8 cellular contexts compared by ENCODE assay signal in genomic region chr2:96907405-96908041, GRCh38. TPM values are rescaled to one million over a fixed set of nuclear protein-coding genes. Genes with fewer than 3 reads are reported as not detected.
DNase-seq lines count a peak whose midpoint lies in the region; ATAC-seq, FAIRE-seq and TF ChIP-seq lines count a peak whose summit lies in the region.

No MANE protein-coding gene starts in this region.

- H3K27me3 ChIP-seq in endothelial cell of umbilical vein (ENCODE audit: control insufficient read depth in 2 of 2, insufficient read depth in 2 of 2, low read length in 2 of 2) (peaks cover 2 to 4% of the 10 kb centered on the region in 2 experiments), lung (ENCODE audit: control insufficient read depth, insufficient read depth) (no peaks in the 10 kb centered on the region), testis (no peaks in the 10 kb centered on the region)

- peak; percentile 79 for ATAC-seq in lung (ENCODE audit: insufficient read depth, low FRiP score)
- no peak for ATAC-seq in HG03196 (IDR thresholded peaks at IDR 0.05; ENCODE audit: unreplicated experiment)
- ATAC-seq in HG02938 (IDR thresholded peaks at IDR 0.05; ENCODE audit: unreplicated experiment) = no peak

- H3K9me3 ChIP-seq in endothelial cell of umbilical vein (replicated peaks; ENCODE audit: control insufficient read depth, insufficient read depth, low read length) = no peaks in the 10 kb centered on the region
- H3K9me3 ChIP-seq in lung (ENCODE audit: control insufficient read depth in 2 of 2, insufficient read depth in 1 of 2, low read length in 1 of 2) = no peaks in the 10 kb centered on the region
- H3K9me3 ChIP-seq in testis = no peaks in the 10 kb centered on the region

- no peaks in the 10 kb centered on the region for H3K4me1 ChIP-seq in endothelial cell of umbilical vein (ENCODE audit: control insufficient read depth, extremely low read depth, insufficient read depth, low read length)
- H3K4me1 ChIP-seq in lung (ENCODE audit: control insufficient read depth in 2 of 2, insufficient read depth in 2 of 2, low read length in 2 of 2) = peaks cover 8 to 14% of the 10 kb centered on the region in 2 donors
- peaks cover 18% of the 10 kb centered on the region for H3K4me1 ChIP-seq in testis

- peaks cover 14% of the 10 kb centered on the region for H3K4me1 Mint-ChIP-seq in endothelial cell (ENCODE audit: unreplicated experiment)

- no peaks in the 10 kb centered on the region for H3K9me1 ChIP-seq in endothelial cell of umbilical vein (replicated peaks; ENCODE audit: control insufficient read depth, extremely low read depth, insufficient read depth, low read length)

- H3K27ac ChIP-seq in endothelial cell of umbilical vein (ENCODE audit: insufficient read depth, low read depth, low read length) (no peak overlapping the region), lung (ENCODE audit: low read depth in 1 of 2, low read length in 1 of 2) (peak overlapping the region; percentile 29 to 85), testis (peak overlapping the region; percentile 70 to 85)

- H2AFZ ChIP-seq in endothelial cell of umbilical vein (ENCODE audit: low read depth, low read length) = no peak overlapping the region

- dilution Hi-C loops in endothelial cell of umbilical vein (cut with MboI; ENCODE audit: extremely low pct_ligation_motif_present, low sequenced_read_pairs) = no loop called here

- no peak overlapping the region for H3K4me3 ChIP-seq in endothelial cell of umbilical vein (replicated peaks in 1 of 3; ENCODE audit: insufficient read depth in 1 of 3, low read depth in 1 of 3, low read length in 3 of 3)
- no peak overlapping the region for H3K4me3 ChIP-seq in lung
- no peak overlapping the region for H3K4me3 ChIP-seq in testis

- H3K9me3 Mint-ChIP-seq in endothelial cell (ENCODE audit: unreplicated experiment) = no peaks in the 10 kb centered on the region

- intact Hi-C loops in endothelial cell of umbilical vein (cut with micrococcal nuclease) (no loop called here), testis (cut with DNase I; ENCODE audit: low total_unique reads) (loop anchor here (5.0 kb wide), 2 partner anchors 40 to 45 kb away; no protein-coding TSS in a partner anchor)

- BruUV-seq in endothelial cell of umbilical vein (replicated peaks; lab: Mats Ljungman, UMichigan) = no TSS peak

- no peaks in the 10 kb centered on the region for H3K36me3 Mint-ChIP-seq in endothelial cell (ENCODE audit: low read depth, unreplicated experiment)

- no peak overlapping the region for H3K9ac ChIP-seq in endothelial cell of umbilical vein (replicated peaks; ENCODE audit: extremely low read depth, insufficient read depth, low read length)

- no peaks in the 10 kb centered on the region for H3K79me2 ChIP-seq in endothelial cell of umbilical vein (ENCODE audit: control insufficient read depth, insufficient read depth, low read length)

- POLR2A ChIA-PET in endothelial cell of umbilical vein (lab: Charles Lee) = no interaction called here

- no peak overlapping the region for H3K4me2 ChIP-seq in endothelial cell of umbilical vein (ENCODE audit: insufficient read depth, low read length)

- no peak for FAIRE-seq in endothelial cell of umbilical vein (lab: Jason Lieb, UNC)

- peaks cover 7% of the 10 kb centered on the region for H3K27me3 Mint-ChIP-seq in endothelial cell (ENCODE audit: unreplicated experiment)

- H3K27ac Mint-ChIP-seq in endothelial cell (ENCODE audit: unreplicated experiment) = no peak overlapping the region

- TF ChIP-seq POLR2A in endothelial cell of umbilical vein (IDR thresholded peaks at IDR 0.05; ENCODE audit: low read depth, low read length) (no peak), testis (IDR thresholded peaks at IDR 0.05) (no peak)

- WGBS in lung, 2 donors = 51 to 71% methylated on average over 15 of the region's 15 CpGs
- WGBS in testis, 2 donors = 20 to 58% methylated on average over 1 to 15 of the region's 15 CpGs

- peak; percentile 12 for DNase-seq in NCI-H69 (lab: John Stamatoyannopoulos, UW)
- DNase-seq in endothelial cell of umbilical vein (ENCODE audit: low read depth, low spot score) = peak; percentile 45
- peak; percentile 48 for DNase-seq in lung (ENCODE audit: low spot score)
- peak; percentile 66 for DNase-seq in testis
- DNase-seq in endothelial cell (ENCODE audit: low spot score) = no peak
- no peak for DNase-seq in NAMALWA (ENCODE audit: low spot score)

- CTCF ChIA-PET in endothelial cell of umbilical vein (lab: Charles Lee) = interaction anchor here (1.4 kb wide), 1 partner anchor 39 kb away, joined by 3 read pairs; no protein-coding TSS in a partner anchor

- no peak overlapping the region for H3K4me3 Mint-ChIP-seq in endothelial cell (ENCODE audit: unreplicated experiment)

- TF ChIP-seq CTCF in endothelial cell of umbilical vein (IDR thresholded peaks at IDR 0.05; ENCODE audit: extremely low read depth in 1 of 2, insufficient read depth in 1 of 2, low read depth in 1 of 2, low read length in 2 of 2) (no peak), lung (IDR thresholded peaks at IDR 0.05; ENCODE audit: control extremely low read depth, extremely low read depth) (no peak), testis (IDR thresholded peaks at IDR 0.05) (no peak), endothelial cell (IDR thresholded peaks at IDR 0.05; ENCODE audit: unreplicated experiment) (no peak)

- H4K20me1 ChIP-seq in endothelial cell of umbilical vein (replicated peaks; ENCODE audit: control insufficient read depth, extremely low read depth, insufficient read depth, low read length) = no peaks in the 10 kb centered on the region

- H3K36me3 ChIP-seq in endothelial cell of umbilical vein (ENCODE audit: control insufficient read depth in 2 of 2, extremely low read depth in 1 of 2, insufficient read depth in 2 of 2, low read length in 2 of 2) = no peaks in the 10 kb centered on the region
- H3K36me3 ChIP-seq in lung (ENCODE audit: control insufficient read depth in 2 of 2, insufficient read depth in 2 of 2, low read length in 2 of 2) = no peaks in the 10 kb centered on the region
- no peaks in the 10 kb centered on the region for H3K36me3 ChIP-seq in testis (ENCODE audit: low read depth, missing control alignments)

TF ChIP-seq in endothelial cell of umbilical vein, 7 proteins besides CTCF, POLR2A, EP300 and RAD21:
- no peak for TF ChIP-seq MYC (IDR thresholded peaks at IDR 0.05; ENCODE audit: low read depth, low read length)
- TF ChIP-seq MAX (IDR thresholded peaks at IDR 0.05; ENCODE audit: insufficient read depth, insufficient read length) = no peak
- no peak for TF ChIP-seq EZH2 (IDR thresholded peaks at IDR 0.05; ENCODE audit: borderline replicate concordance, low read depth, low read length, severe bottlenecking)
- no peak for TF ChIP-seq GATA2 (IDR thresholded peaks at IDR 0.05; ENCODE audit: insufficient read depth, insufficient read length, low read depth, low read length)
- no peak for TF ChIP-seq JUN (IDR thresholded peaks at IDR 0.05; ENCODE audit: borderline replicate concordance, insufficient read depth, insufficient read length, low read depth)
- TF ChIP-seq POLR2AphosphoS5 (IDR thresholded peaks at IDR 0.05; ENCODE audit: insufficient read depth, low read depth, low read length) = no peak
- TF ChIP-seq FOS (IDR thresholded peaks at IDR 0.05; ENCODE audit: borderline replicate concordance, insufficient read depth, low read length) = no peak

RNA-seq across cellular contexts. Expression of gene SEMA4C, which starts 37.6 kb away (rescaled TPM):
- total RNA-seq in endothelial cell of umbilical vein = 13.1 and 17.3 TPM in 2 replicates
- polyA plus RNA-seq in endothelial cell of umbilical vein = 16.4 and 18.0 TPM in 2 replicates
- 10.2 and 13.0 TPM in 2 replicates for polyA plus RNA-seq in endothelial cell of umbilical vein (2011; cell fraction: cytosol; rRNA removed)
- 24.5 and 30.6 TPM in 2 replicates for polyA plus RNA-seq in endothelial cell of umbilical vein (2011; cell fraction: nucleus; rRNA removed)
- 9.3 and 14.6 TPM in 2 replicates for polyA plus RNA-seq in endothelial cell of umbilical vein (2012)
- 25.8 and 28.9 TPM in 2 replicates for polyA minus RNA-seq in endothelial cell of umbilical vein
- polyA minus RNA-seq in endothelial cell of umbilical vein (2011; cell fraction: cytosol; rRNA and poly(A)+ RNA removed) = 9.2 TPM
- 6.7 and 10.3 TPM in 2 replicates for polyA minus RNA-seq in endothelial cell of umbilical vein (2011; cell fraction: nucleus; rRNA and poly(A)+ RNA removed)
- 10 to 100 TPM; 34.7 to 42.0 TPM for total RNA-seq in lung
- polyA plus RNA-seq in lung = 10 to 100 TPM; 18.8 to 23.0 TPM
- total RNA-seq in testis = 10 to 100 TPM; 11.4 to 17.6 TPM
- 10.5 TPM for polyA plus RNA-seq in testis (ENCODE audit: insufficient read depth, low read depth, low replicate concordance)
- 279 TPM for total RNA-seq in endothelial cell (ENCODE audit: unreplicated experiment)

RNA-seq across cellular contexts. Expression of gene ANKRD39, which starts 49.7 kb away (rescaled TPM):
- total RNA-seq in endothelial cell of umbilical vein (12.0 and 14.7 TPM in 2 replicates), lung (10 to 100 TPM in 1 of 2 donors, 1 to 10 TPM in 1; 7.4 to 16.9 TPM), testis (10 to 100 TPM; 13.9 to 16.4 TPM), endothelial cell (ENCODE audit: unreplicated experiment) (14.9 TPM)
- polyA plus RNA-seq in endothelial cell of umbilical vein (17.9 and 20.4 TPM in 2 replicates), lung (10 to 100 TPM; 15.5 to 15.7 TPM), testis (ENCODE audit: insufficient read depth, low read depth, low replicate concordance) (8.9 TPM)
- polyA plus RNA-seq in endothelial cell of umbilical vein (2011; cell fraction: cytosol; rRNA removed) = 10.0 and 10.3 TPM in 2 replicates
- 11.2 and 13.0 TPM in 2 replicates for polyA plus RNA-seq in endothelial cell of umbilical vein (2011; cell fraction: nucleus; rRNA removed)
- polyA plus RNA-seq in endothelial cell of umbilical vein (2012) = 13.3 and 15.5 TPM in 2 replicates
- 6.4 and 7.9 TPM in 2 replicates for polyA minus RNA-seq in endothelial cell of umbilical vein
- 6.2 TPM for polyA minus RNA-seq in endothelial cell of umbilical vein (2011; cell fraction: cytosol; rRNA and poly(A)+ RNA removed)
- polyA minus RNA-seq in endothelial cell of umbilical vein (2011; cell fraction: nucleus; rRNA and poly(A)+ RNA removed) = 4.9 and 6.5 TPM in 2 replicates

Comparison
In these comparisons a context has a peak if more than half of its experiments do, and no peak if none do; other contexts are left out.
1. DNase-seq: peak in NCI-H69 (single experiment), endothelial cell of umbilical vein (single experiment), lung (single experiment) and testis (single experiment); none in endothelial cell (single experiment) and NAMALWA (single experiment).